23 cellular contexts compared by ENCODE assay signal in genomic region chr14:58979325-58979724, GRCh38.
DNase-seq lines count a peak whose midpoint lies in the region; ATAC-seq, FAIRE-seq and TF ChIP-seq lines count a peak whose summit lies in the region.
"Had no signal": no experiment of that assay in that cellular context is flagged by ENCODE, and none has a peak within 500 bp of the region (broad histone marks: within the 10 kb centered on the region; RNA-seq: fewer than 3 reads in every experiment).

No MANE protein-coding gene starts in this region.

- H3K27me3 ChIP-seq in neuronal stem cell (ENCODE audit: control insufficient read depth in 3 of 3, insufficient read depth in 3 of 3, low read depth in 1 of 3, low read length in 3 of 3) (no peaks in the 10 kb centered on the region), GM23338 (ENCODE audit: insufficient read depth) (no peaks in the 10 kb centered on the region), stomach (no peaks in the 10 kb centered on the region)
- H3K27me3 ChIP-seq: MG63 had no signal

- WGBS in neuronal stem cell (ENCODE audit: extremely low coverage in 2 of 2, insufficient read length in 2 of 2, insufficient replicate concordance in 1 of 2), 2 donors = no CpG with 5 or more reads among the region's 6 CpGs
- WGBS in stomach, 5 donors = 29 to 62% (median 39%) methylated on average over 5 to 6 of the region's 6 CpGs

- H3K4me2 ChIP-seq in neuronal stem cell (ENCODE audit: insufficient read depth, low read length, poor library complexity, severe bottlenecking) (no peak overlapping the region), GM23338 (no peak overlapping the region)

- no peaks in the 10 kb centered on the region for H3K36me3 Mint-ChIP-seq in WTC11
- H3K36me3 Mint-ChIP-seq in GM23338 (ENCODE audit: low read depth) = no peaks in the 10 kb centered on the region
- H3K36me3 Mint-ChIP-seq in activated T-helper 1 cell treated with anti-CD3 and anti-CD28 coated beads, Interleukin-12 subunit alpha, Interleukin-12 subunit beta, Interleukin-2, Interleukin-4 antibody, amounts not matched to agents 30 ng/mL and 10 ng/mL and 1 ng/mL, durations not matched to agents 14 hours and 24 hours and 36 hours (ENCODE audit: low read depth) = no peaks in the 10 kb centered on the region

- no peaks in the 10 kb centered on the region; the same call in 1 of the 2 replicates for H3K9me2 ChIP-seq in GM23338 (ENCODE audit: insufficient read depth)

- H4K91ac ChIP-seq in neuronal stem cell (ENCODE audit: low read depth, low read length, poor library complexity) = no peak overlapping the region

- H4K8ac ChIP-seq in neuronal stem cell (ENCODE audit: low read depth, low read length) = no peak overlapping the region

- no peak overlapping the region for H2AK5ac ChIP-seq in neuronal stem cell (ENCODE audit: low read depth, low read length)

- no peak overlapping the region for H2AFZ ChIP-seq in neuronal stem cell (ENCODE audit: low read length)
- no peak overlapping the region for H2AFZ ChIP-seq in GM23338

- no peak overlapping the region for H2BK5ac ChIP-seq in neuronal stem cell (ENCODE audit: low read length)

- H3K23ac ChIP-seq in neuronal stem cell (ENCODE audit: low read depth, low read length, poor library complexity) = no peak overlapping the region

- no peaks in the 10 kb centered on the region for H3K79me2 ChIP-seq in GM23338 (replicated peaks; ENCODE audit: insufficient read depth)

- CTCF ChIA-PET in WTC11 (lab: Charles Lee) = interaction anchor here (1.1 kb wide), 1 partner anchor 478 kb away, joined by 3 read pairs; no protein-coding TSS in a partner anchor

- H3K27ac ChIP-seq in neuronal stem cell (replicated peaks; ENCODE audit: low read length) (no peak overlapping the region), GM23338 (ENCODE audit: low read depth) (no peak overlapping the region), stomach (no peak overlapping the region)
- H3K27ac ChIP-seq: C4-2B had no signal

- TF ChIP-seq POLR2A in stomach (IDR thresholded peaks at IDR 0.05) = no peak

- H3K4ac ChIP-seq in neuronal stem cell (ENCODE audit: low read length) = no peak overlapping the region

- POLR2A ChIA-PET in WTC11 (lab: Charles Lee) = no interaction called here

- H3K4me1 ChIP-seq in neuronal stem cell (ENCODE audit: control insufficient read depth in 2 of 2, insufficient read depth in 1 of 2, low read depth in 1 of 2, low read length in 2 of 2) = no peaks in the 10 kb centered on the region
- no peaks in the 10 kb centered on the region for H3K4me1 ChIP-seq in GM23338 (ENCODE audit: insufficient read depth)
- peaks cover 0 to 11% (median 0%) of the 10 kb centered on the region in 4 donors for H3K4me1 ChIP-seq in stomach

- no peaks in the 10 kb centered on the region for H4K20me1 ChIP-seq in GM23338 (replicated peaks; ENCODE audit: insufficient read depth)

- H3K27ac Mint-ChIP-seq in WTC11 (no peak overlapping the region), GM23338 (no peak overlapping the region)
- H3K27ac Mint-ChIP-seq in activated T-helper 1 cell treated with anti-CD3 and anti-CD28 coated beads, Interleukin-12 subunit alpha, Interleukin-12 subunit beta, Interleukin-2, Interleukin-4 antibody, amounts not matched to agents 30 ng/mL and 10 ng/mL and 1 ng/mL, durations not matched to agents 14 hours and 24 hours and 36 hours = no peak overlapping the region
- H3K27ac Mint-ChIP-seq: H9 had no signal

- H3K27me3 Mint-ChIP-seq in WTC11 (ENCODE audit: low read depth) (no peaks in the 10 kb centered on the region), GM23338 (ENCODE audit: insufficient read depth, low read depth, poor library complexity) (no peaks in the 10 kb centered on the region)
- H3K27me3 Mint-ChIP-seq in activated T-helper 1 cell treated with anti-CD3 and anti-CD28 coated beads, Interleukin-12 subunit alpha, Interleukin-12 subunit beta, Interleukin-2, Interleukin-4 antibody, amounts not matched to agents 30 ng/mL and 10 ng/mL and 1 ng/mL, durations not matched to agents 14 hours and 24 hours and 36 hours (ENCODE audit: insufficient read depth) = peaks cover 2% of the 10 kb centered on the region

- peak overlapping the region; percentile 22 for H3K9ac ChIP-seq in neuronal stem cell (ENCODE audit: low read depth, low read length, poor library complexity)

- no peaks in the 10 kb centered on the region for H3K36me3 ChIP-seq in neuronal stem cell (replicated peaks in 1 of 2; ENCODE audit: control insufficient read depth in 2 of 2, insufficient read depth in 2 of 2, low read length in 2 of 2)
- H3K36me3 ChIP-seq in GM23338 (ENCODE audit: insufficient read depth) = no peaks in the 10 kb centered on the region
- H3K36me3 ChIP-seq in stomach = no peaks in the 10 kb centered on the region
- H3K36me3 ChIP-seq: MG63 had no signal

- H3K9me3 ChIP-seq in neuronal stem cell (replicated peaks in 1 of 2; ENCODE audit: control insufficient read depth in 2 of 2, insufficient read depth in 1 of 2, low read depth in 1 of 2, low read length in 2 of 2) (no peaks in the 10 kb centered on the region), stomach (no peaks in the 10 kb centered on the region)
- H3K9me3 ChIP-seq: MG63 had no signal

- H3K79me1 ChIP-seq in neuronal stem cell (ENCODE audit: low read depth, low read length) = no peaks in the 10 kb centered on the region

- no peaks in the 10 kb centered on the region for H3F3A ChIP-seq in GM23338 (replicated peaks; ENCODE audit: low read depth)

- H2BK15ac ChIP-seq in neuronal stem cell (ENCODE audit: low read length) = no peak overlapping the region

- TF ChIP-seq EP300 in stomach (IDR thresholded peaks at IDR 0.05) = no peak

- intact Hi-C loops in left ventricle myocardium superior (cut with micrococcal nuclease) (no loop called here), stomach (cut with DNase I; ENCODE audit: low total_unique reads) (no loop called here)
- intact Hi-C loops in activated T-helper 1 cell treated with anti-CD3 and anti-CD28 coated beads, Interleukin-12 subunit alpha, Interleukin-12 subunit beta, Interleukin-2, Interleukin-4 antibody, amounts not matched to agents 30 ng/mL and 10 ng/mL and 1 ng/mL, durations not matched to agents 14 hours and 24 hours and 36 hours (cut with micrococcal nuclease) = no loop called here

- FAIRE-seq in HTR-8/SVneo (lab: Jason Lieb, UNC) = peak; percentile 58
- FAIRE-seq: A204.1, D721Med, GM19239, K562 had no signal

- H3K9me3 Mint-ChIP-seq in WTC11 (peaks cover 14% of the 10 kb centered on the region), GM23338 (no peaks in the 10 kb centered on the region)
- H3K9me3 Mint-ChIP-seq in activated T-helper 1 cell treated with anti-CD3 and anti-CD28 coated beads, Interleukin-12 subunit alpha, Interleukin-12 subunit beta, Interleukin-2, Interleukin-4 antibody, amounts not matched to agents 30 ng/mL and 10 ng/mL and 1 ng/mL, durations not matched to agents 14 hours and 24 hours and 36 hours = no peaks in the 10 kb centered on the region
- H3K9me3 Mint-ChIP-seq: H9 had no signal

- no peak overlapping the region for H3K14ac ChIP-seq in neuronal stem cell (ENCODE audit: low read length)

- ATAC-seq in WTC11 (peak; percentile 70), left ventricle myocardium superior (peak; percentile 54), GM23338 (no peak; the same call in 2 of the 3 replicates)
- ATAC-seq: K562, Panc1 had no signal

- peaks cover 6% of the 10 kb centered on the region for H3K4me1 Mint-ChIP-seq in WTC11
- H3K4me1 Mint-ChIP-seq in GM23338 = peaks cover 3% of the 10 kb centered on the region; the same call in 2 of the 3 replicates
- no peaks in the 10 kb centered on the region for H3K4me1 Mint-ChIP-seq in activated T-helper 1 cell treated with anti-CD3 and anti-CD28 coated beads, Interleukin-12 subunit alpha, Interleukin-12 subunit beta, Interleukin-2, Interleukin-4 antibody, amounts not matched to agents 30 ng/mL and 10 ng/mL and 1 ng/mL, durations not matched to agents 14 hours and 24 hours and 36 hours (ENCODE audit: low read depth)
- H3K4me1 Mint-ChIP-seq: H9 had no signal

- no peak overlapping the region for H2BK12ac ChIP-seq in neuronal stem cell (ENCODE audit: low read length)

- DNase-seq in HTR-8/SVneo (ENCODE audit: insufficient read length, low spot score) (no peak), WTC11 (ENCODE audit: low spot score) (no peak), left ventricle myocardium superior (peak; percentile 32), neuronal stem cell (ENCODE audit: low spot score) (no peak), GM23338 (ENCODE audit: low spot score) (no peak), stomach (no peak)
- no peak for DNase-seq in activated T-helper 1 cell treated with anti-CD3 and anti-CD28 coated beads, Interleukin-12 subunit alpha, Interleukin-12 subunit beta, Interleukin-2, Interleukin-4 antibody, amounts not matched to agents 30 ng/mL and 10 ng/mL and 1 ng/mL, durations not matched to agents 14 hours and 24 hours and 36 hours (ENCODE audit: low spot score)
- DNase-seq: DMS53; GF-D8; H9; MG63; NCI-H1417 treated with DMSO at 0.1 percent for 48 hours; NCI-H1930; NCI-H2227 treated with DMSO at 0.1 percent for 48 hours; NCI-H510A; NCI-H774; NK-92 treated with Interleukin-12 subunit alpha and Interleukin-12 subunit beta, amount 100 ng/mL, for 24 hours had no signal

- H3K18ac ChIP-seq in neuronal stem cell (ENCODE audit: low read length) = peak overlapping the region; percentile 50

- H3K4me3 Mint-ChIP-seq in WTC11 (no peak overlapping the region), GM23338 (no peak overlapping the region)
- H3K4me3 Mint-ChIP-seq in activated T-helper 1 cell treated with anti-CD3 and anti-CD28 coated beads, Interleukin-12 subunit alpha, Interleukin-12 subunit beta, Interleukin-2, Interleukin-4 antibody, amounts not matched to agents 30 ng/mL and 10 ng/mL and 1 ng/mL, durations not matched to agents 14 hours and 24 hours and 36 hours = no peak overlapping the region
- H3K4me3 Mint-ChIP-seq: H9 had no signal

- no peak overlapping the region for H3K4me3 ChIP-seq in neuronal stem cell (ENCODE audit: low read length in 2 of 2)
- no peak overlapping the region for H3K4me3 ChIP-seq in GM23338
- H3K4me3 ChIP-seq in stomach = no peak overlapping the region
- H3K4me3 ChIP-seq: K562, MG63 had no signal

- no peak overlapping the region for H2BK120ac ChIP-seq in neuronal stem cell (ENCODE audit: low read depth, low read length)

- TF ChIP-seq CTCF in WTC11 (IDR thresholded peaks at IDR 0.05) (no peak), GM23338 (conservative IDR thresholded peaks at IDR 0.05; ENCODE audit: low read depth in 2 of 2) (no peak), stomach (IDR thresholded peaks at IDR 0.05) (no peak)

TF ChIP-seq in WTC11, 78 proteins besides CTCF, POLR2A, EP300 and RAD21 (continues in another document):
- TF ChIP-seq CREB1 (CRISPR knock-in tag; IDR thresholded peaks at IDR 0.05) = no peak
- TF ChIP-seq ATF1 (CRISPR knock-in tag; IDR thresholded peaks at IDR 0.05) = no peak
- TF ChIP-seq GTF2I (CRISPR knock-in tag; conservative IDR thresholded peaks at IDR 0.05) = no peak

TF ChIP-seq in GM23338, 12 proteins besides CTCF, POLR2A, EP300 and RAD21 (continues in another document):
- TF ChIP-seq ZNF331 (CRISPR knock-in tag; IDR thresholded peaks at IDR 0.05; ENCODE audit: low read depth) = no peak
- no peak for TF ChIP-seq ZNF114 (CRISPR knock-in tag; IDR thresholded peaks at IDR 0.05)
